Comparison of ENCODE assay signal across 8 cellular contexts in the genomic region with DNA sequence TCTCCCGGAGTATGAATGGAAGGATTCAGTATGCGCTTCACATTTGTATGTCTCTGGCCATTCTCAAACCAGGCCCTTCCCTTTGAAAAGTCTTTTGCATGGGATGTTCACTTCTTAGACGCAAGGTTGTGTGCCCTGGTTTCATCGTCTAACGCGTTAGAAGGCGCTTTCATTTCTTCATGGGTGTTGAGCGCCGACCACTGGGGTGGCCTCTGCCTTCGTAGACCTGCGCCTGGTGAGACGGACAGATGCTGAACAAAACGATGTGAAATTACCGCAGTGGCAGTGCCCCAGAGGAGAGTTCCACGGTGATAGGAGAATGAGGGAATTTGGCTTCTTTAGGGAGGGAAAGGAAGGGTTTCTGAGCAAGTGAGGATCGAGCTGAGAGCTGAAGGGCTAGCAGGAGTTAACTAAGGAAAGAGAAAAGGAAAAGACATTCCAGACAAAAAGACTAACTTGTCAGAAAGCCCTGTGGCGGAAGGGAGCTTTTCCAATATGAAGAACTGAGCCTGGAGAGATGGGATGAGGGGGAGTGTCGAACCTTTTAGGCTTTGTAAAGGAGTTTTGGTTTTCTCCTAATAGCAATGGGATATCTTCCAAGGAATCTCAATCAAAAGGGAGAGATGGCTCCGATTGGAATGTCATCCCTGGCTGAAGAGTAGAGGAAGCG. TPM values are rescaled to one million over a fixed set of nuclear protein-coding genes. Genes with fewer than 3 reads are reported as not detected.
DNase-seq lines count a peak whose midpoint lies in the region; ATAC-seq and TF ChIP-seq lines count a peak whose summit lies in the region.

No MANE protein-coding gene starts in this region.

- H3K36me3 ChIP-seq in heart left ventricle (peaks cover 0 to 3% (median 0%) of the 10 kb centered on the region in 9 donors), ascending aorta (no peaks in the 10 kb centered on the region)

- H3K9me3 ChIP-seq in heart left ventricle (no peaks in the 10 kb centered on the region), ascending aorta (no peaks in the 10 kb centered on the region)

- H3K4me3 ChIP-seq in heart left ventricle (peak overlapping the region; percentile 55 to 96 (median 82)), ascending aorta (peak overlapping the region; percentile 54 to 74)

- no peak for ATAC-seq in heart left ventricle
- ATAC-seq in Right ventricle myocardium superior (ENCODE audit: poor library complexity) = no peak
- peak; percentile 28 for ATAC-seq in HG03045 (IDR thresholded peaks at IDR 0.05; ENCODE audit: unreplicated experiment)
- ATAC-seq in GM19328 (IDR thresholded peaks at IDR 0.05; ENCODE audit: unreplicated experiment) = no peak

- TF ChIP-seq POLR2A in heart left ventricle (IDR thresholded peaks at IDR 0.05) = no peak

- peak in 2 of 5 donors; percentile 15 to 31 for DNase-seq in heart left ventricle
- DNase-seq in Right ventricle myocardium superior = no peak
- peak; percentile 64 for DNase-seq in RKO (ENCODE audit: low spot score)
- peak in 1 of 2 donors; percentile 64 for DNase-seq in ascending aorta (ENCODE audit: low spot score in 2 of 2)
- DNase-seq in islet precursor cell = peak; percentile 74
- DNase-seq in stimulated activated CD4-positive, alpha-beta T cell treated with anti-CD3 and anti-CD28 coated beads, Interleukin-4, amount 100 ng/mL, for 1 hour = peak; percentile 33

- 1 to 2% (median 2%) methylated on average over 20 of the region's 20 CpGs for WGBS in heart left ventricle, 4 donors

- H3K27me3 ChIP-seq in heart left ventricle = no peaks in the 10 kb centered on the region
- H3K27me3 ChIP-seq in ascending aorta = no peaks in the 10 kb centered on the region

- intact Hi-C loops in heart left ventricle (cut with DNase I) (loop anchor here (2.0 to 10.0 kb wide), 11 partner anchors 38 to 173 kb away; a partner anchor contains a TSS), Right ventricle myocardium superior (cut with DNase I) (loop anchor here (5.0 kb wide), 1 partner anchor 88 kb away; no protein-coding TSS in a partner anchor), ascending aorta (cut with DNase I) (loop anchor here (2.0 to 10.0 kb wide), 4 partner anchors 76 to 744 kb away; a partner anchor contains a TSS)

- H3K4me1 ChIP-seq in heart left ventricle (peaks cover 16 to 63% (median 56%) of the 10 kb centered on the region in 12 donors), ascending aorta (peaks cover 9 to 39% of the 10 kb centered on the region in 2 donors)

- TF ChIP-seq CTCF in heart left ventricle (IDR thresholded peaks at IDR 0.05) (no peak), ascending aorta (IDR thresholded peaks at IDR 0.05) (peak in 1 of 3 experiments; percentile 11)

- peak overlapping the region; percentile 88 to 96 (median 92) for H3K27ac ChIP-seq in heart left ventricle
- peak overlapping the region; percentile 82 to 91 for H3K27ac ChIP-seq in ascending aorta

RNA-seq across cellular contexts. Expression of a gene that starts 0.9 kb away (rescaled TPM):
- 10 to 100 TPM; 16.4 to 40.2 (median 30.0) TPM for total RNA-seq in heart left ventricle
- 10 to 100 TPM; 22.1 to 29.7 TPM for polyA plus RNA-seq in heart left ventricle
- total RNA-seq in Right ventricle myocardium superior = 31.4 TPM
- total RNA-seq in ascending aorta = 7.2 TPM

RNA-seq across cellular contexts. Expression of a gene that starts 1.3 kb away (rescaled TPM):
- total RNA-seq in heart left ventricle (10 to 100 TPM; 12.4 to 20.4 (median 15.3) TPM), Right ventricle myocardium superior (14.8 TPM), ascending aorta (22.5 TPM)
- 10 to 100 TPM; 12.8 to 18.4 TPM for polyA plus RNA-seq in heart left ventricle

RNA-seq across cellular contexts. Expression of a gene that starts 38.0 kb away (rescaled TPM):
- total RNA-seq in heart left ventricle (10 to 100 TPM; 15.2 to 23.2 (median 18.0) TPM), Right ventricle myocardium superior (15.7 TPM), ascending aorta (67.8 TPM)
- polyA plus RNA-seq in heart left ventricle = 10 to 100 TPM; 22.3 to 39.5 TPM
